Comparison of ENCODE assay signal across 22 cellular contexts in genomic region chr6:8551386-8551785, GRCh38.
"Had no signal": no experiment of that assay in that cellular context is flagged by ENCODE, and none has a peak within 500 bp of the region (broad histone marks: within the 10 kb centered on the region; RNA-seq: fewer than 3 reads in every experiment).

No MANE protein-coding gene starts in this region.

- H3K36me3 ChIP-seq: MG63 had no signal

- H3K9me3 ChIP-seq: MG63, SK-N-SH had no signal

- H3K4me3 ChIP-seq: MG63 had no signal

- DNase-seq: IMR-90, Karpas-422, KG1, MG63, NCI-H1092, NCI-H1105 treated with DMSO at 0.1 percent for 48 hours, NCI-H1417 treated with DMSO at 0.1 percent for 48 hours, NCI-H146, NCI-H1694 treated with DMSO at 0.1 percent for 48 hours, NCI-H2029, NCI-H2081 treated with DMSO at 0.1 percent for 48 hours, NCI-H2171, NCI-H226, NCI-H446, NCI-H510A, NCI-H524 treated with DMSO at 0.1 percent for 48 hours, NCI-H774, RPMI8226, SHP77, SK-N-SH, SW 1271 had no signal

- H3K27me3 ChIP-seq: MG63 had no signal

- H3K4me2 ChIP-seq: SK-N-SH had no signal

- FAIRE-seq: RCC 7860 had no signal

- H3K9ac ChIP-seq: SK-N-SH had no signal
